Comparison of ENCODE assay signal across 17 cellular contexts in genomic region chr15:64870350-64870749, GRCh38.
"Had no signal": no experiment of that assay in that cellular context is flagged by ENCODE, and none has a peak within 500 bp of the region (broad histone marks: within the 10 kb centered on the region; RNA-seq: fewer than 3 reads in every experiment).

No MANE protein-coding gene starts in this region.

- H3K9me3 Mint-ChIP-seq: activated CD4-positive, alpha-beta memory T cell treated with anti-CD3 and anti-CD28 coated beads for 36 hours; activated T-cell treated with anti-CD3 and anti-CD28 coated beads, Interleukin-2, amount 50 U/mL, for 24 hours; nephron had no signal

- H3K36me3 Mint-ChIP-seq: activated naive CD8-positive, alpha-beta T cell had no signal

- H3K27ac Mint-ChIP-seq: activated CD8-positive, alpha-beta memory T cell treated with anti-CD3 and anti-CD28 coated beads, Interleukin-2, amount 10 ng/mL, durations not matched to agents 7 days and 5 days; activated T-cell treated with anti-CD3 and anti-CD28 coated beads, Interleukin-2, amount 50 U/mL, for 24 hours; nephron had no signal

- H3K27me3 Mint-ChIP-seq: activated CD4-positive, alpha-beta memory T cell treated with anti-CD3 and anti-CD28 coated beads for 36 hours; activated CD8-positive, alpha-beta memory T cell treated with anti-CD3 and anti-CD28 coated beads, Interleukin-2, amount 10 ng/mL, durations not matched to agents 7 days and 5 days; activated naive CD8-positive, alpha-beta T cell; activated T-cell treated with anti-CD3 and anti-CD28 coated beads, Interleukin-2, amount 50 U/mL, for 24 hours had no signal

- ATAC-seq: activated CD8-positive, alpha-beta memory T cell treated with anti-CD3 and anti-CD28 coated beads, Interleukin-2, amount 10 ng/mL, durations not matched to agents 7 days and 5 days had no signal

- H3K9me3 ChIP-seq: left ventricle myocardium inferior, thoracic aorta had no signal

- H3K4me3 ChIP-seq: left ventricle myocardium inferior, thoracic aorta had no signal

- H3K27ac ChIP-seq: left ventricle myocardium inferior, thoracic aorta, VCaP had no signal

- H3K4me3 Mint-ChIP-seq: activated CD4-positive, alpha-beta memory T cell treated with anti-CD3 and anti-CD28 coated beads for 36 hours; activated CD8-positive, alpha-beta memory T cell treated with anti-CD3 and anti-CD28 coated beads, Interleukin-2, amount 10 ng/mL, durations not matched to agents 7 days and 5 days; activated naive CD8-positive, alpha-beta T cell; activated T-cell treated with anti-CD3 and anti-CD28 coated beads, Interleukin-2, amount 50 U/mL, for 24 hours; nephron had no signal

- DNase-seq: activated CD4-positive, alpha-beta memory T cell treated with anti-CD3 and anti-CD28 coated beads for 36 hours; activated CD4-positive, alpha-beta T cell treated with anti-CD3 and anti-CD28 coated beads for 1 hour; activated CD8-positive, alpha-beta memory T cell treated with anti-CD3 and anti-CD28 coated beads, Interleukin-2, amount 10 ng/mL, durations not matched to agents 7 days and 5 days; activated effector memory CD4-positive, alpha-beta T cell treated with Interleukin-2 at 50 U/mL for 16 hours; activated T-cell treated with anti-CD3 and anti-CD28 coated beads, Interleukin-2, amount 50 U/mL, for 24 hours; amniotic stem cell; effector CD4-positive, alpha-beta T cell; left ventricle myocardium inferior; mesenchymal stem cell; occipital lobe; small intestine; stimulated activated CD4-positive, alpha-beta T cell treated with anti-CD3 and anti-CD28 coated beads, Interleukin-4, amount 100 ng/mL, for 4 hours; T1000 had no signal
